ENCODE assay signal across 8 cellular contexts in the genomic region with DNA sequence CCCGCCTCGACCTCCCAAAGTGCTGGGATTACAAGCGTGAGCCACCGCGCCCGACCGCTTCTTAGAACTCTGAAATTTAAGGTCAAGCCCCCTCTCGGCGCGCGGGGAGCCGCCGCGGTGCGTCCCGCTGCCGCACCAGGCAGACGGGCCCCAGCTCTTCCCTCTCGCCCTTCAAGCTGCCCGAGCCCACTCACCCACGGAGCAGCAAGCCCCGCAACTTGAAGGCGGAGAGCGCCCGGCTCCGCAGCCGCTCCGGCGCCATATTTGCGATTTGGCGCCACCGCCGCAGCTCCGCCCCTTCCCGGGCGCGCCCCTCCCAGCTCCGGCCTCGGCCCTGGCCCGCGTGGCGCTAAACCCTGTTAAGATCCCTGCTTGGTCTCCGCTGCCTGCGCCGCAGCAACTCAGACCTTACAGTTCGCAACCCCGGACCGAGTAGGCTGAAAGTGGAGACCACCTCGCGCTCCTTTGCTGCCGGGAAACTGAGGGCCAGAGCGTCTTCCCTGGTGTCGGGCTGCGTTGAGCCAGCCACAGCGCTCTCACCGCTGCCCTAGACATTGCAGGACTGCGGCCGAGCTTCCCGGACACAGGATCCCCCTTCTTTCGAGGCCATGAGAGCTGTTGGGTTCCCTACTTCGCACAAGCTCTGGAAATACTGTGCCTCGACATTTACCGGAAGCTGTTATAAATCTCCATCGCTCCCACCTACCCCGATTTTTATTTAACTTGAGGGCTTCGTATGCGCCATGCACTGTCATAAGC. TPM values are rescaled to one million over a fixed set of nuclear protein-coding genes. Genes with fewer than 3 reads are reported as not detected.
DNase-seq lines count a peak whose midpoint lies in the region; ATAC-seq and TF ChIP-seq lines count a peak whose summit lies in the region.

A gene with protein sequence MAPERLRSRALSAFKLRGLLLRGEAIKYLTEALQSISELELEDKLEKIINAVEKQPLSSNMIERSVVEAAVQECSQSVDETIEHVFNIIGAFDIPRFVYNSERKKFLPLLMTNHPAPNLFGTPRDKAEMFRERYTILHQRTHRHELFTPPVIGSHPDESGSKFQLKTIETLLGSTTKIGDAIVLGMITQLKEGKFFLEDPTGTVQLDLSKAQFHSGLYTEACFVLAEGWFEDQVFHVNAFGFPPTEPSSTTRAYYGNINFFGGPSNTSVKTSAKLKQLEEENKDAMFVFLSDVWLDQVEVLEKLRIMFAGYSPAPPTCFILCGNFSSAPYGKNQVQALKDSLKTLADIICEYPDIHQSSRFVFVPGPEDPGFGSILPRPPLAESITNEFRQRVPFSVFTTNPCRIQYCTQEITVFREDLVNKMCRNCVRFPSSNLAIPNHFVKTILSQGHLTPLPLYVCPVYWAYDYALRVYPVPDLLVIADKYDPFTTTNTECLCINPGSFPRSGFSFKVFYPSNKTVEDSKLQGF (minus strand): TSS at position 273 of the 759 bp plus-strand sequence. CDS start 11 bp downstream, at position 262.

- H2AFZ ChIP-seq in fibroblast of lung (ENCODE audit: low read length): peak within 1 kb of the TSS; percentile 99

- H3K4me1 Mint-ChIP-seq in naive thymus-derived CD4-positive, alpha-beta T cell: peaks cover 20 to 54% (median 27%) of the 10 kb centered on the region in 7 donors
- H3K4me1 Mint-ChIP-seq in stimulated activated memory B cell treated with anti-CD40 and anti-IgM and Interleukin-4, amounts not matched to agents 10 μg/mL and 1 μg/mL and 100 μg/mL, for 72 hours: peaks cover 29% of the 10 kb centered on the region

- CTCF ChIA-PET in Panc1 (lab: Charles Lee): no interaction called here
- CTCF ChIA-PET in naive thymus-derived CD4-positive, alpha-beta T cell (lab: Charles Lee): interaction anchor here (0.7 kb wide), 1 partner anchor 54 kb away, joined by 4 read pairs; a partner anchor contains a TSS

- H4K20me1 ChIP-seq in fibroblast of lung (ENCODE audit: control insufficient read depth, extremely low read depth, insufficient read depth, low read length): no peaks in the 10 kb centered on the region

- peak within 1 kb of the TSS; percentile 78 for H3K4me2 ChIP-seq in fibroblast of lung (ENCODE audit: extremely low read depth, insufficient read depth, low read length)

- peaks cover 12% of the 10 kb centered on the region for H3K79me2 ChIP-seq in fibroblast of lung (ENCODE audit: control insufficient read depth, insufficient read depth, low read length)

- in situ Hi-C loops in Panc1 (cut with HindIII; ENCODE audit: low pct_unique_long_range_greater_than_20kb, low sequenced_read_pairs): no loop called here

- H3K9me3 Mint-ChIP-seq in naive thymus-derived CD4-positive, alpha-beta T cell: no peaks in the 10 kb centered on the region
- H3K9me3 Mint-ChIP-seq in stimulated activated memory B cell treated with anti-CD40 and anti-IgM and Interleukin-4, amounts not matched to agents 10 μg/mL and 1 μg/mL and 100 μg/mL, for 72 hours: no peaks in the 10 kb centered on the region

- H3K9me3 ChIP-seq in Panc1 (ENCODE audit: control insufficient read depth, insufficient read depth, low read depth, low read length) (no peaks in the 10 kb centered on the region), fibroblast of lung (ENCODE audit: control insufficient read depth, insufficient read depth, low read depth, low read length) (no peaks in the 10 kb centered on the region)
- H3K9me3 ChIP-seq in naive thymus-derived CD4-positive, alpha-beta T cell (ENCODE audit: control insufficient read depth in 2 of 3, low read length in 3 of 3): no peaks in the 10 kb centered on the region

- H3K4me3 ChIP-seq in Panc1 (ENCODE audit: low read depth in 2 of 2, low read length in 2 of 2) (peak within 1 kb of the TSS; percentile 53 to 66), fibroblast of lung (replicated peaks in 1 of 4; ENCODE audit: control extremely low read depth in 1 of 4, insufficient read depth in 1 of 4, low read depth in 3 of 4, low read length in 4 of 4) (peak within 1 kb of the TSS; percentile 65 to 78 (median 72))
- peak within 1 kb of the TSS; percentile 84 for H3K4me3 ChIP-seq in naive thymus-derived CD4-positive, alpha-beta T cell (ENCODE audit: low read length)

- intact Hi-C loops in Panc1 (cut with micrococcal nuclease; ENCODE audit: unreplicated experiment): no loop called here
- intact Hi-C loops in naive thymus-derived CD4-positive, alpha-beta T cell (cut with micrococcal nuclease): loop anchor here (1.0 to 5.0 kb wide), 7 partner anchors 54 to 624 kb away; a partner anchor contains a TSS

- TF ChIP-seq CTCF in Panc1 (IDR thresholded peaks at IDR 0.05) (no peak), fibroblast of lung (conservative IDR thresholded peaks at IDR 0.05 in 1 of 2, IDR thresholded peaks at IDR 0.05 in 1 of 2; ENCODE audit: low read depth in 1 of 2, low read length in 2 of 2) (no peak)

- H3K36me3 Mint-ChIP-seq in naive thymus-derived CD4-positive, alpha-beta T cell: peaks cover 0 to 7% (median 0%) of the 10 kb centered on the region in 5 donors
- no peaks in the 10 kb centered on the region for H3K36me3 Mint-ChIP-seq in stimulated activated memory B cell treated with anti-CD40 and anti-IgM and Interleukin-4, amounts not matched to agents 10 μg/mL and 1 μg/mL and 100 μg/mL, for 72 hours

- H3K9ac ChIP-seq in fibroblast of lung (ENCODE audit: insufficient read depth, low read length): peak within 1 kb of the TSS; percentile 69

- ATAC-seq in GM21447 (IDR thresholded peaks at IDR 0.05; ENCODE audit: unreplicated experiment): peak; percentile 90
- peak; percentile 90 for ATAC-seq in Panc1
- peak; percentile 87 for ATAC-seq in naive thymus-derived CD4-positive, alpha-beta T cell
- peak; percentile 92 for ATAC-seq in stimulated activated memory B cell treated with anti-CD40 and anti-IgM and Interleukin-4, amounts not matched to agents 10 μg/mL and 1 μg/mL and 100 μg/mL, for 72 hours

- peak within 1 kb of the TSS; percentile 89 for H3K27ac ChIP-seq in Panc1 (ENCODE audit: low read length)
- H3K27ac ChIP-seq in fibroblast of lung (ENCODE audit: insufficient read depth, low read length): peak within 1 kb of the TSS; percentile 73
- H3K27ac ChIP-seq in naive thymus-derived CD4-positive, alpha-beta T cell (ENCODE audit: low read depth, low read length): peak within 1 kb of the TSS; percentile 68

- peak within 1 kb of the TSS; percentile 82 to 93 (median 87) for H3K4me3 Mint-ChIP-seq in naive thymus-derived CD4-positive, alpha-beta T cell
- H3K4me3 Mint-ChIP-seq in stimulated activated memory B cell treated with anti-CD40 and anti-IgM and Interleukin-4, amounts not matched to agents 10 μg/mL and 1 μg/mL and 100 μg/mL, for 72 hours: peak within 1 kb of the TSS; percentile 85

- no peaks in the 10 kb centered on the region for H3K27me3 Mint-ChIP-seq in naive thymus-derived CD4-positive, alpha-beta T cell
- no peaks in the 10 kb centered on the region for H3K27me3 Mint-ChIP-seq in stimulated activated memory B cell treated with anti-CD40 and anti-IgM and Interleukin-4, amounts not matched to agents 10 μg/mL and 1 μg/mL and 100 μg/mL, for 72 hours

- peaks cover 14% of the 10 kb centered on the region for H3K4me1 ChIP-seq in Panc1 (ENCODE audit: control insufficient read depth, insufficient read depth, low read length)
- no peaks in the 10 kb centered on the region for H3K4me1 ChIP-seq in fibroblast of lung (ENCODE audit: control insufficient read depth, extremely low read depth, insufficient read depth, low read length)
- H3K4me1 ChIP-seq in naive thymus-derived CD4-positive, alpha-beta T cell (ENCODE audit: control insufficient read depth in 2 of 2, insufficient read depth in 2 of 2, low read length in 2 of 2): peaks cover 6 to 11% of the 10 kb centered on the region in 2 donors

- H3K27me3 ChIP-seq in Panc1 (ENCODE audit: control insufficient read depth, insufficient read depth, low read length): no peaks in the 10 kb centered on the region
- H3K27me3 ChIP-seq in fibroblast of lung (ENCODE audit: control insufficient read depth, insufficient read depth, low read length): no peaks in the 10 kb centered on the region
- H3K27me3 ChIP-seq in naive thymus-derived CD4-positive, alpha-beta T cell (ENCODE audit: control insufficient read depth in 2 of 2, insufficient read depth in 2 of 2, low read length in 2 of 2): no peaks in the 10 kb centered on the region

- H3K27ac Mint-ChIP-seq in naive thymus-derived CD4-positive, alpha-beta T cell: peak within 1 kb of the TSS; percentile 71 to 91 (median 87)
- peak within 1 kb of the TSS; percentile 88 for H3K27ac Mint-ChIP-seq in stimulated activated memory B cell treated with anti-CD40 and anti-IgM and Interleukin-4, amounts not matched to agents 10 μg/mL and 1 μg/mL and 100 μg/mL, for 72 hours

- H3K36me3 ChIP-seq in Panc1 (ENCODE audit: control insufficient read depth, insufficient read depth, low read length) (no peaks in the 10 kb centered on the region; the same call in 1 of the 2 replicates), fibroblast of lung (ENCODE audit: control insufficient read depth, insufficient read depth, low read length) (no peaks in the 10 kb centered on the region)
- H3K36me3 ChIP-seq in naive thymus-derived CD4-positive, alpha-beta T cell (ENCODE audit: control insufficient read depth in 2 of 3, insufficient read depth in 3 of 3, low read length in 3 of 3): peaks cover 0 to 7% (median 0%) of the 10 kb centered on the region in 3 experiments

- no TSS peak for BruUV-seq in Panc1 (replicated peaks; lab: Mats Ljungman, UMichigan)

- POLR2A ChIA-PET in Panc1 (lab: Charles Lee): interaction anchor here (0.5 to 1.0 kb wide), 2 partner anchors 54 to 100 kb away, joined by 4 to 7 read pairs; no protein-coding TSS in a partner anchor
- POLR2A ChIA-PET in naive thymus-derived CD4-positive, alpha-beta T cell (lab: Charles Lee): interaction anchor here (0.6 to 3.2 kb wide), 13 partner anchors 12 to 174 kb away, joined by 3 to 25 read pairs (median 4); a partner anchor contains a TSS

- peak; percentile 19 for DNase-seq in DMS153 (lab: John Stamatoyannopoulos, UW)
- peak; percentile 60 for DNase-seq in HuH-7.5 (ENCODE audit: low spot score)
- no peak for DNase-seq in Panc1 (ENCODE audit: low read depth, low spot score)
- peak; percentile 59 for DNase-seq in activated T-helper 1 cell treated with Interleukin-2 at 50 U/mL for 16 hours (ENCODE audit: low read depth)
- peak; percentile 64 to 67 for DNase-seq in fibroblast of lung (ENCODE audit: low read depth in 2 of 2)
- DNase-seq in naive thymus-derived CD4-positive, alpha-beta T cell: peak; percentile 46 to 87 (median 57)

RNA-seq across cellular contexts. Expression of the gene that starts here (rescaled TPM):
- 17.4 TPM for total RNA-seq in Panc1 (2021; ENCODE audit: unreplicated experiment)
- polyA plus RNA-seq in Panc1 (2012; ENCODE audit: insufficient read length): 6.0 TPM
- 3.1 and 4.5 TPM in 2 replicates for total RNA-seq in fibroblast of lung
- 8.7 and 18.6 TPM in 2 replicates for polyA plus RNA-seq in fibroblast of lung
- 5.0 and 15.5 TPM in 2 replicates for polyA plus RNA-seq in fibroblast of lung (2012)
- 0.20 and 6.2 TPM in 2 replicates for polyA minus RNA-seq in fibroblast of lung (ENCODE audit: low replicate concordance)
- 10 to 100 TPM in 1 of 5 experiments, 1 to 10 TPM in 3, under 1 TPM in 1; 0.80 to 23.1 (median 1.2) TPM for total RNA-seq in naive thymus-derived CD4-positive, alpha-beta T cell
- 1 to 10 TPM in 1 of 2 donors, under 1 TPM in 1; 0.90 to 2.1 TPM for polyA plus RNA-seq in naive thymus-derived CD4-positive, alpha-beta T cell
